Comparison of ENCODE assay signal across 1 cellular context in the genomic region with DNA sequence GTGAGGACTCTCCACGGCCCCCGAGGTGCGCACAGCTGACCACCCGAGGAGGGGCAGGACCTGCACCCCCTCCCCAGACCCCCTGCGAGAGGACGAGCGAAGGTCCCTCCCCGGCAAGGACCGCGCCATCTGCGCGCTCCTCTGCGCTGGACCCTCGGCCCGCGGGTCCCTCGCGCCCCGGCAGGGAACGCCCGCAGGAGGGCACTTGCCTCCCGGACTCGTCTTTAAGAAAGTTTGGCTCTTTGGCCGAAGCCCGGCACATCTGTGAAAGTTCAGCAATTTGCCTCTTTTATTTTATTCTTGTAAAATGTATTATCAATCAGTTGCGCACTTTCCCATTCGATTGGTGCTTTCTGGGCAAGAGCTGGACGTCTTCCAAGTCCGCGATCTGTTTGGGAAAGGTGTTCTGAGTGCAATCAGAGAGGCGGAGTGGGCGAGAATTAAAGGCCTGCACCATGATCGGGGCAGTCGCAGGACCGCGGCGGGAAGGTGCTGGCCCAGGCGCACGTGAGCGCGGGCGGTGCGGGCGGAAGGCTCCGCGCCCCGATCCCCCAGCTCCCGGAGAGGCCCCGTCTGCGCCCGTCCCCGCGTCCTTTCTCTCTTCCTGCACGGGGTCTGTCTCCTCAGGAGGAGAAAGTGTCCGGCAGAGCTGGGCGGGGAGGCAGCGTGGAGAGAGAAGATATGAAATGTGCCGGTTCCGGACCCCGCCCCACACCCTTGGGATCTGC.
A peak's percentile ranks its signal among the peaks of the same experiment; 100 is the strongest.
TF ChIP-seq lines count a peak whose summit lies in the region.

No MANE protein-coding gene starts in this region.

TF ChIP-seq in HepG2, 621 proteins besides CTCF, POLR2A, EP300 and RAD21 (continued from another document and continues in another):
- TF ChIP-seq HMGXB4 (CRISPR knock-in tag; IDR thresholded peaks at IDR 0.05; ENCODE audit: borderline replicate concordance in 1 of 2, low read depth in 1 of 2) (peak in 1 of 2 experiments; percentile 25; a peak in 1 of 4 replicates), ZNF672 (CRISPR knock-in tag; IDR thresholded peaks at IDR 0.05) (no peak), CENPT (CRISPR knock-in tag; IDR thresholded peaks at IDR 0.05; ENCODE audit: low read depth) (no peak), ZNF891 (CRISPR knock-in tag; IDR thresholded peaks at IDR 0.05) (peak; percentile 40), CBX1 (IDR thresholded peaks at IDR 0.05; ENCODE audit: low read depth) (no peak), HNRNPK (IDR thresholded peaks at IDR 0.05; ENCODE audit: low read depth, low read length, poor library complexity, severe bottlenecking) (no peak), ZNF10 (CRISPR knock-in tag; IDR thresholded peaks at IDR 0.05; ENCODE audit: borderline replicate concordance, low read depth) (no peak), ATRX (CRISPR knock-in tag; IDR thresholded peaks at IDR 0.05; ENCODE audit: borderline replicate concordance) (no peak), ZFP82 (CRISPR knock-in tag; IDR thresholded peaks at IDR 0.05; ENCODE audit: borderline replicate concordance) (no peak), SRSF1 (optimal IDR thresholded peaks at IDR 0.05; ENCODE audit: low read depth, low read length) (no peak), NPAS2 (CRISPR knock-in tag; IDR thresholded peaks at IDR 0.05; ENCODE audit: borderline replicate concordance) (no peak), ZNF501 (CRISPR knock-in tag; IDR thresholded peaks at IDR 0.05) (peak; percentile 90; the same call in 1 of the 2 replicates), SOX5 (CRISPR knock-in tag; IDR thresholded peaks at IDR 0.05; ENCODE audit: borderline replicate concordance) (no peak; the same call in 1 of the 2 replicates), GATAD1 (CRISPR knock-in tag; IDR thresholded peaks at IDR 0.05) (no peak), MYC (CRISPR knock-in tag; IDR thresholded peaks at IDR 0.05; ENCODE audit: borderline replicate concordance) (0 out of 2 replicates have a peak, but pooled peaks have one; percentile 43), RFXAP (CRISPR knock-in tag; IDR thresholded peaks at IDR 0.05; ENCODE audit: borderline replicate concordance) (no peak), ZNF205 (CRISPR knock-in tag; IDR thresholded peaks at IDR 0.05) (no peak), ZNF263 (CRISPR knock-in tag; IDR thresholded peaks at IDR 0.05) (0 out of 2 replicates have a peak, but pooled peaks have one; percentile 25), ZNF687 (CRISPR knock-in tag; IDR thresholded peaks at IDR 0.05) (peak; percentile 92), SNAPC2 (CRISPR knock-in tag; IDR thresholded peaks at IDR 0.05) (0 out of 2 replicates have a peak, but pooled peaks have one; percentile 34), ZNF253 (CRISPR knock-in tag; IDR thresholded peaks at IDR 0.05; ENCODE audit: borderline replicate concordance) (no peak), ZNF766 (CRISPR knock-in tag; IDR thresholded peaks at IDR 0.05; ENCODE audit: borderline replicate concordance) (0 out of 2 replicates have a peak, but pooled peaks have one; percentile 53)
- TF ChIP-seq, protein P1, sequence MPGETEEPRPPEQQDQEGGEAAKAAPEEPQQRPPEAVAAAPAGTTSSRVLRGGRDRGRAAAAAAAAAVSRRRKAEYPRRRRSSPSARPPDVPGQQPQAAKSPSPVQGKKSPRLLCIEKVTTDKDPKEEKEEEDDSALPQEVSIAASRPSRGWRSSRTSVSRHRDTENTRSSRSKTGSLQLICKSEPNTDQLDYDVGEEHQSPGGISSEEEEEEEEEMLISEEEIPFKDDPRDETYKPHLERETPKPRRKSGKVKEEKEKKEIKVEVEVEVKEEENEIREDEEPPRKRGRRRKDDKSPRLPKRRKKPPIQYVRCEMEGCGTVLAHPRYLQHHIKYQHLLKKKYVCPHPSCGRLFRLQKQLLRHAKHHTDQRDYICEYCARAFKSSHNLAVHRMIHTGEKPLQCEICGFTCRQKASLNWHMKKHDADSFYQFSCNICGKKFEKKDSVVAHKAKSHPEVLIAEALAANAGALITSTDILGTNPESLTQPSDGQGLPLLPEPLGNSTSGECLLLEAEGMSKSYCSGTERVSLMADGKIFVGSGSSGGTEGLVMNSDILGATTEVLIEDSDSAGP (CRISPR knock-in tag; IDR thresholded peaks at IDR 0.05; ENCODE audit: borderline replicate concordance) = peak; percentile 64; the same call in 1 of the 2 replicates
- TF ChIP-seq, protein P2, sequence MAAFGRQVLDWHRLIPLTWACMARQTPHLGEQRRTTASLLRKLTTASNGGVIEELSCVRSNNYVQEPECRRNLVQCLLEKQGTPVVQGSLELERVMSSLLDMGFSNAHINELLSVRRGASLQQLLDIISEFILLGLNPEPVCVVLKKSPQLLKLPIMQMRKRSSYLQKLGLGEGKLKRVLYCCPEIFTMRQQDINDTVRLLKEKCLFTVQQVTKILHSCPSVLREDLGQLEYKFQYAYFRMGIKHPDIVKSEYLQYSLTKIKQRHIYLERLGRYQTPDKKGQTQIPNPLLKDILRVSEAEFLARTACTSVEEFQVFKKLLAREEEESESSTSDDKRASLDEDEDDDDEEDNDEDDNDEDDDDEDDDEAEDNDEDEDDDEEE (CRISPR knock-in tag; IDR thresholded peaks at IDR 0.05) = no peak
- TF ChIP-seq, protein P3, sequence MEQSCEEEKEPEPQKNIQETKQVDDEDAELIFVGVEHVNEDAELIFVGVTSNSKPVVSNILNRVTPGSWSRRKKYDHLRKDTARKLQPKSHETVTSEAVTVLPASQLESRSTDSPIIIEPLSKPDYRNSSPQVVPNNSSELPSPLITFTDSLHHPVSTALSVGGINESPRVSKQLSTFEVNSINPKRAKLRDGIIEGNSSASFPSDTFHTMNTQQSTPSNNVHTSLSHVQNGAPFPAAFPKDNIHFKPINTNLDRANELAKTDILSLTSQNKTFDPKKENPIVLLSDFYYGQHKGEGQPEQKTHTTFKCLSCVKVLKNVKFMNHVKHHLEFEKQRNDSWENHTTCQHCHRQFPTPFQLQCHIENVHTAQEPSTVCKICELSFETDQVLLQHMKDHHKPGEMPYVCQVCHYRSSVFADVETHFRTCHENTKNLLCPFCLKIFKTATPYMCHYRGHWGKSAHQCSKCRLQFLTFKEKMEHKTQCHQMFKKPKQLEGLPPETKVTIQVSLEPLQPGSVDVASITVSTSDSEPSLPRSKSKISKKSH (CRISPR knock-in tag; IDR thresholded peaks at IDR 0.05; ENCODE audit: borderline replicate concordance) = no peak
- TF ChIP-seq, protein P4, sequence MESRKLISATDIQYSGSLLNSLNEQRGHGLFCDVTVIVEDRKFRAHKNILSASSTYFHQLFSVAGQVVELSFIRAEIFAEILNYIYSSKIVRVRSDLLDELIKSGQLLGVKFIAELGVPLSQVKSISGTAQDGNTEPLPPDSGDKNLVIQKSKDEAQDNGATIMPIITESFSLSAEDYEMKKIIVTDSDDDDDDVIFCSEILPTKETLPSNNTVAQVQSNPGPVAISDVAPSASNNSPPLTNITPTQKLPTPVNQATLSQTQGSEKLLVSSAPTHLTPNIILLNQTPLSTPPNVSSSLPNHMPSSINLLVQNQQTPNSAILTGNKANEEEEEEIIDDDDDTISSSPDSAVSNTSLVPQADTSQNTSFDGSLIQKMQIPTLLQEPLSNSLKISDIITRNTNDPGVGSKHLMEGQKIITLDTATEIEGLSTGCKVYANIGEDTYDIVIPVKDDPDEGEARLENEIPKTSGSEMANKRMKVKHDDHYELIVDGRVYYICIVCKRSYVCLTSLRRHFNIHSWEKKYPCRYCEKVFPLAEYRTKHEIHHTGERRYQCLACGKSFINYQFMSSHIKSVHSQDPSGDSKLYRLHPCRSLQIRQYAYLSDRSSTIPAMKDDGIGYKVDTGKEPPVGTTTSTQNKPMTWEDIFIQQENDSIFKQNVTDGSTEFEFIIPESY (CRISPR knock-in tag; IDR thresholded peaks at IDR 0.05) = no peak
- TF ChIP-seq, protein P5, sequence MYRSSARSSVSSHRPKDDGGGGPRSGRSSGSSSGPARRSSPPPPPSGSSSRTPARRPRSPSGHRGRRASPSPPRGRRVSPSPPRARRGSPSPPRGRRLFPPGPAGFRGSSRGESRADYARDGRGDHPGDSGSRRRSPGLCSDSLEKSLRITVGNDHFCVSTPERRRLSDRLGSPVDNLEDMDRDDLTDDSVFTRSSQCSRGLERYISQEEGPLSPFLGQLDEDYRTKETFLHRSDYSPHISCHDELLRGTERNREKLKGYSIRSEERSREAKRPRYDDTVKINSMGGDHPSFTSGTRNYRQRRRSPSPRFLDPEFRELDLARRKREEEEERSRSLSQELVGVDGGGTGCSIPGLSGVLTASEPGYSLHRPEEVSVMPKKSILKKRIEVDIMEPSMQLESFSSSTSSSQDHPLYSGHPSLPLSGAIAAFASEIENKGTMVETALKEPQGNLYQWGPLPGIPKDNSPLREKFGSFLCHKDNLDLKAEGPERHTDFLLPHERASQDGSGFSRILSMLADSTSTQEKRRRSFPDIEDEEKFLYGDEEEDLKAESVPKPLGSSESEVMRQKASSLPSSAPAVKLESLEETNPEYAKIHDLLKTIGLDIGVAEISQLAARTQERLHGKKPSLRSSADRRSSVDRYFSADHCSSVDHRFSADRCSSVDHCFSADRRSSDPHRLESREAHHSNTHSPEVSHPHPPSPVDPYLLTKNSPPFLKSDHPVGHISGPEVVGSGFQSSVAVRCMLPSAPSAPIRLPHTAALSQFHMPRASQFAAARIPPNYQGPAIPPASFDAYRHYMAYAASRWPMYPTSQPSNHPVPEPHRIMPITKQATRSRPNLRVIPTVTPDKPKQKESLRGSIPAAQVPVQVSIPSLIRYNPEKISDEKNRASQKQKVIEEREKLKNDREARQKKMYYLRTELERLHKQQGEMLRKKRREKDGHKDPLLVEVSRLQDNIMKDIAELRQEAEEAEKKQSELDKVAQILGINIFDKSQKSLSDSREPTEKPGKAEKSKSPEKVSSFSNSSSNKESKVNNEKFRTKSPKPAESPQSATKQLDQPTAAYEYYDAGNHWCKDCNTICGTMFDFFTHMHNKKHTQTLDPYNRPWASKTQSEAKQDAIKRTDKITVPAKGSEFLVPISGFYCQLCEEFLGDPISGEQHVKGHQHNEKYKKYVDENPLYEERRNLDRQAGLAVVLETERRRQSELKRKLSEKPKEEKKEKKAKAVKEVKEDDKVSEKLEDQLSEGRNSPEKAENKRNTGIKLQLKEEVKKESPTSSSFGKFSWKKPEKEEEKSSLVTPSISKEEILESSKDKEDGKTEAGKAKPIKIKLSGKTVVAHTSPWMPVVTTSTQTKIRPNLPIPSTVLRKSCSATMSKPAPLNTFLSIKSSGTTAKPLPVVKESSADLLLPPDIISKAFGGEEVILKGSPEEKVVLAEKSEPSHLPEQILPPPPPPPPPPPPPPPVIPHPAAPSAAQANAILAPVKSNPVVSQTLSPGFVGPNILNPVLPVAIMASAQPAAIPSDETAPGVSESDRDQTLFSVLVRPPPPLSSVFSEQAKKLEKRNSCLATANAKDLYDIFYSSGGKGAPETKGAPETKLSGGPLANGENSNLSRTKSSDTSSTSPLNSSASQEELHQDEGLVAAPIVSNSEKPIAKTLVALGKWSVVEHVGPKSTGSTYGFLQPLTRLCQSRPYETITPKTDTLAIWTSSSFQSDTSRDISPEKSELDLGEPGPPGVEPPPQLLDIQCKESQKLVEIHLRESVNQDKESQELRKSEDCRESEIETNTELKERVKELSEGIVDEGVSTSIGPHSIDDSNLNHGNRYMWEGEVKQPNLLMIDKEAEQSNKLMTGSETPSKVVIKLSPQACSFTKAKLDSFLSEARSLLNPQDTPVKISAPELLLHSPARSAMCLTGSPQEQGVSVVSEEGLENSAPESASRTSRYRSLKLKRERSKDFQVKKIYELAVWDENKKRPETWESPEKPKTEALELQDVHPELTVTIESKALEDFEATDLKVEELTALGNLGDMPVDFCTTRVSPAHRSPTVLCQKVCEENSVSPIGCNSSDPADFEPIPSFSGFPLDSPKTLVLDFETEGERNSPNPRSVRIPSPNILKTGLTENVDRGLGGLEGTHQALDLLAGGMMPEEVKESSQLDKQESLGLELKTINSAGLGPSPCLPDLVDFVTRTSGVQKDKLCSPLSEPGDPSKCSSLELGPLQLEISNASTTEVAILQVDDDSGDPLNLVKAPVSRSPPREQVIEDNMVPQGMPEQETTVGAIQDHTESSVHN (CRISPR knock-in tag; IDR thresholded peaks at IDR 0.05) = 0 out of 2 replicates have a peak, but pooled peaks have one; percentile 26
